In genomic region chr12:94603434-94604068, GRCh38 we compare ENCODE assay signal across 8 cellular contexts. TPM values are rescaled to one million over a fixed set of nuclear protein-coding genes. Genes with fewer than 3 reads are reported as not detected.
DNase-seq lines count a peak whose midpoint lies in the region; ATAC-seq and TF ChIP-seq lines count a peak whose summit lies in the region.

No MANE protein-coding gene starts in this region.

- DNase-seq in COR-L47 (lab: John Stamatoyannopoulos, UW) = peak; percentile 36
- DNase-seq in MM.1S = peak; percentile 52
- DNase-seq in activated T-cell treated with anti-CD3 and anti-CD28 coated beads, Interleukin-2, amount 50 U/mL, for 72 hours = peak; percentile 62 to 65
- DNase-seq in right atrium auricular region (ENCODE audit: low spot score) = no peak
- peak; percentile 11 to 49 (median 23) for DNase-seq in stimulated activated CD4-positive, alpha-beta T cell treated with anti-CD3 and anti-CD28 coated beads, TNF-alpha, amount 100 ng/mL, for 24 hours (ENCODE audit: low read depth in 3 of 3)
- no peak for DNase-seq in superior temporal gyrus (ENCODE audit: extremely low spot score)
- DNase-seq in DMS79 (lab: John Stamatoyannopoulos, UW) = no peak
- DNase-seq in SIG-M5 (lab: John Stamatoyannopoulos, UW) = no peak

- peaks cover 27% of the 10 kb centered on the region for H3K27me3 Mint-ChIP-seq in activated T-cell treated with anti-CD3 and anti-CD28 coated beads, Interleukin-2, amount 50 U/mL, for 72 hours (ENCODE audit: low read depth)

- H3K4me3 Mint-ChIP-seq in activated T-cell treated with anti-CD3 and anti-CD28 coated beads, Interleukin-2, amount 50 U/mL, for 72 hours = no peak overlapping the region

- no peaks in the 10 kb centered on the region for H3K9me3 ChIP-seq in MM.1S (replicated peaks; ENCODE audit: insufficient read depth, low read length)
- peaks cover 0 to 8% of the 10 kb centered on the region in 2 donors for H3K9me3 ChIP-seq in right atrium auricular region

- H3F3A ChIP-seq in MM.1S (ENCODE audit: insufficient read depth, low read length) = no peaks in the 10 kb centered on the region

- no peak overlapping the region for H3K27ac Mint-ChIP-seq in activated T-cell treated with anti-CD3 and anti-CD28 coated beads, Interleukin-2, amount 50 U/mL, for 72 hours

- peaks cover 3 to 7% of the 10 kb centered on the region in 2 donors for H3K9me3 Mint-ChIP-seq in activated T-cell treated with anti-CD3 and anti-CD28 coated beads, Interleukin-2, amount 50 U/mL, for 72 hours

- H3K36me3 ChIP-seq in MM.1S (replicated peaks; ENCODE audit: insufficient read depth, low read length) (no peaks in the 10 kb centered on the region), right atrium auricular region (no peaks in the 10 kb centered on the region)

- TF ChIP-seq CTCF in MM.1S (IDR thresholded peaks at IDR 0.05; ENCODE audit: low read length) = peak; percentile 87
- peak; percentile 50 to 70 for TF ChIP-seq CTCF in right atrium auricular region (IDR thresholded peaks at IDR 0.05)

- no peaks in the 10 kb centered on the region for H3K27me3 ChIP-seq in MM.1S (replicated peaks; ENCODE audit: insufficient read depth, low read length)
- H3K27me3 ChIP-seq in right atrium auricular region = no peaks in the 10 kb centered on the region

- H2AFZ ChIP-seq in MM.1S (ENCODE audit: low read length) = no peak overlapping the region

- ATAC-seq in activated T-cell treated with anti-CD3 and anti-CD28 coated beads, Interleukin-2, amount 50 U/mL, for 72 hours (replicated peaks in 1 of 2) = peak; percentile 39 to 44

- H3K4me3 ChIP-seq in MM.1S (ENCODE audit: low read length) (no peak overlapping the region), right atrium auricular region (no peak overlapping the region)

- H4K20me1 ChIP-seq in MM.1S (ENCODE audit: insufficient read depth, low read length) = no peaks in the 10 kb centered on the region

- H3K4me1 Mint-ChIP-seq in activated T-cell treated with anti-CD3 and anti-CD28 coated beads, Interleukin-2, amount 50 U/mL, for 72 hours (ENCODE audit: low read depth) = no peaks in the 10 kb centered on the region

- 0 out of 2 replicates have a peak, but pooled peaks cover 8% of the 10 kb centered on the region for H3K4me1 ChIP-seq in MM.1S (ENCODE audit: low read length)
- H3K4me1 ChIP-seq in right atrium auricular region = no peaks in the 10 kb centered on the region

- H3K27ac ChIP-seq in MM.1S (ENCODE audit: low read length) (no peak overlapping the region), right atrium auricular region (no peak overlapping the region)

- no peak overlapping the region for H3K9ac ChIP-seq in MM.1S (ENCODE audit: low read length)

- H3K9me2 ChIP-seq in MM.1S (replicated peaks; ENCODE audit: insufficient read depth, low read length) = no peaks in the 10 kb centered on the region

- no peak overlapping the region for H3K4me2 ChIP-seq in MM.1S (ENCODE audit: low read depth, low read length)

- H3K79me2 ChIP-seq in MM.1S (ENCODE audit: low read length) = 0 out of 2 replicates have a peak, but pooled peaks cover 4% of the 10 kb centered on the region

- H3K36me3 Mint-ChIP-seq in activated T-cell treated with anti-CD3 and anti-CD28 coated beads, Interleukin-2, amount 50 U/mL, for 72 hours (ENCODE audit: insufficient read depth in 2 of 2) = peaks cover 3 to 4% of the 10 kb centered on the region in 2 donors

RNA-seq across cellular contexts. Expression of gene TMCC3, which starts 46.8 kb away (rescaled TPM):
- total RNA-seq in activated T-cell treated with anti-CD3 and anti-CD28 coated beads, Interleukin-2, amount 50 U/mL, for 72 hours = 1 to 10 TPM in 1 of 2 donors, under 1 TPM in 1; 0.77 to 1.6 TPM
- 1 to 10 TPM; 4.4 to 4.7 TPM for total RNA-seq in right atrium auricular region

Comparison
In these comparisons a context has a peak if more than half of its experiments do, and no peak if none do; other contexts are left out.
1. DNase-seq: peak in COR-L47 (single experiment), MM.1S (single experiment), activated T-cell treated with anti-CD3 and anti-CD28 coated beads, Interleukin-2, amount 50 U/mL, for 72 hours (2 of 2) and stimulated activated CD4-positive, alpha-beta T cell treated with anti-CD3 and anti-CD28 coated beads, TNF-alpha, amount 100 ng/mL, for 24 hours (3 of 3); none in right atrium auricular region (single experiment), superior temporal gyrus (single experiment), DMS79 (single experiment) and SIG-M5 (single experiment).